ENCODE assay signal across 19 cellular contexts in genomic region chr12:39935275-39935674, GRCh38.
DNase-seq lines count a peak whose midpoint lies in the region; ATAC-seq, FAIRE-seq and TF ChIP-seq lines count a peak whose summit lies in the region.
"Had no signal": no experiment of that assay in that cellular context is flagged by ENCODE, and none has a peak within 500 bp of the region (broad histone marks: within the 10 kb centered on the region; RNA-seq: fewer than 3 reads in every experiment).

No MANE protein-coding gene starts in this region.

- POLR2A ChIA-PET in activated CD8-positive, alpha-beta T cell treated with anti-CD3 and anti-CD28 coated beads for 36 hours (lab: Charles Lee), result no interaction called here
- POLR2A ChIA-PET in activated CD8-positive, alpha-beta T cell treated with anti-CD3 and anti-CD28 coated beads, Interleukin-2, amount 10 ng/mL, durations not matched to agents 7 days and 5 days (lab: Charles Lee), result no interaction called here

- no peak overlapping the region for H2AFZ ChIP-seq in fibroblast of lung (ENCODE audit: low read length)

- H3K4me3 Mint-ChIP-seq in activated CD8-positive, alpha-beta T cell treated with anti-CD3 and anti-CD28 coated beads for 36 hours, result no peak overlapping the region
- H3K4me3 Mint-ChIP-seq in activated CD8-positive, alpha-beta T cell treated with anti-CD3 and anti-CD28 coated beads, Interleukin-2, amount 10 ng/mL, durations not matched to agents 7 days and 5 days, result no peak overlapping the region

- no peak overlapping the region for H3K9ac ChIP-seq in fibroblast of lung (ENCODE audit: insufficient read depth, low read length)

- TF ChIP-seq CTCF in activated CD8-positive, alpha-beta T cell treated with anti-CD3 and anti-CD28 coated beads for 36 hours (IDR thresholded peaks at IDR 0.05), result no peak
- no peak for TF ChIP-seq CTCF in fibroblast of lung (conservative IDR thresholded peaks at IDR 0.05 in 1 of 2, IDR thresholded peaks at IDR 0.05 in 1 of 2; ENCODE audit: low read depth in 1 of 2, low read length in 2 of 2)

- DNase-seq in activated CD8-positive, alpha-beta T cell treated with anti-CD3 and anti-CD28 coated beads for 36 hours, result no peak
- DNase-seq in activated CD8-positive, alpha-beta T cell treated with anti-CD3 and anti-CD28 coated beads, Interleukin-2, amount 10 ng/mL, durations not matched to agents 7 days and 5 days, result no peak
- DNase-seq in RCC 7860 (ENCODE audit: low spot score), result peak; percentile 6
- DNase-seq in fibroblast of lung (ENCODE audit: low read depth in 2 of 2), result peak; percentile 21 to 29
- peak; percentile 13 for DNase-seq in smooth muscle cell of the brain vasculature (ENCODE audit: low read depth, low spot score)
- DNase-seq in DMS 273 (lab: John Stamatoyannopoulos, UW; ENCODE audit: unreplicated experiment), result no peak
- no peak for DNase-seq in DMS53 (lab: John Stamatoyannopoulos, UW)
- DNase-seq: activated CD8-positive, alpha-beta memory T cell treated with anti-CD3 and anti-CD28 coated beads, Interleukin-2, amount 50 U/mL, for 48 hours; adrenal gland; dermis blood vessel endothelial cell; NCI-H1048; small intestine had no signal

- peaks cover 2% of the 10 kb centered on the region for H3K4me1 Mint-ChIP-seq in activated CD8-positive, alpha-beta T cell treated with anti-CD3 and anti-CD28 coated beads for 36 hours (ENCODE audit: low read depth)
- no peaks in the 10 kb centered on the region for H3K4me1 Mint-ChIP-seq in activated CD8-positive, alpha-beta T cell treated with anti-CD3 and anti-CD28 coated beads, Interleukin-2, amount 10 ng/mL, durations not matched to agents 7 days and 5 days (ENCODE audit: low read depth)

- H3K27me3 Mint-ChIP-seq in activated CD8-positive, alpha-beta T cell treated with anti-CD3 and anti-CD28 coated beads for 36 hours, result no peaks in the 10 kb centered on the region
- H3K27me3 Mint-ChIP-seq in activated CD8-positive, alpha-beta T cell treated with anti-CD3 and anti-CD28 coated beads, Interleukin-2, amount 10 ng/mL, durations not matched to agents 7 days and 5 days (ENCODE audit: low read depth), result no peaks in the 10 kb centered on the region

- H3K4me1 ChIP-seq in fibroblast of lung (ENCODE audit: control insufficient read depth, extremely low read depth, insufficient read depth, low read length), result no peaks in the 10 kb centered on the region

- no peaks in the 10 kb centered on the region for H3K9me3 ChIP-seq in fibroblast of lung (ENCODE audit: control insufficient read depth, insufficient read depth, low read depth, low read length)
- H3K9me3 ChIP-seq: adrenal gland, thoracic aorta had no signal

- H3K9me3 Mint-ChIP-seq in activated CD8-positive, alpha-beta T cell treated with anti-CD3 and anti-CD28 coated beads for 36 hours, result no peaks in the 10 kb centered on the region
- H3K9me3 Mint-ChIP-seq in activated CD8-positive, alpha-beta T cell treated with anti-CD3 and anti-CD28 coated beads, Interleukin-2, amount 10 ng/mL, durations not matched to agents 7 days and 5 days (ENCODE audit: insufficient read depth), result no peaks in the 10 kb centered on the region

- no peak for FAIRE-seq in RCC 7860 (lab: Jason Lieb, UNC)
- FAIRE-seq: D721Med, frontal cortex, HTR-8/SVneo, islet of Langerhans, small intestine had no signal

- ATAC-seq in activated CD8-positive, alpha-beta T cell treated with anti-CD3 and anti-CD28 coated beads for 36 hours, result peak; percentile 42
- no peak for ATAC-seq in activated CD8-positive, alpha-beta T cell treated with anti-CD3 and anti-CD28 coated beads, Interleukin-2, amount 10 ng/mL, durations not matched to agents 7 days and 5 days
- ATAC-seq in HG02973 (IDR thresholded peaks at IDR 0.05; ENCODE audit: unreplicated experiment), result no peak
- ATAC-seq: SK-N-SH treated with all-trans-retinoic acid at 6 μM for 48 hours had no signal

- H3K79me2 ChIP-seq in fibroblast of lung (ENCODE audit: control insufficient read depth, insufficient read depth, low read length), result no peaks in the 10 kb centered on the region

- CTCF ChIA-PET in activated CD8-positive, alpha-beta T cell treated with anti-CD3 and anti-CD28 coated beads for 36 hours (lab: Charles Lee), result no interaction called here
- CTCF ChIA-PET in activated CD8-positive, alpha-beta T cell treated with anti-CD3 and anti-CD28 coated beads, Interleukin-2, amount 10 ng/mL, durations not matched to agents 7 days and 5 days (lab: Charles Lee), result no interaction called here

- no peak overlapping the region for H3K27ac Mint-ChIP-seq in activated CD8-positive, alpha-beta T cell treated with anti-CD3 and anti-CD28 coated beads for 36 hours
- H3K27ac Mint-ChIP-seq in activated CD8-positive, alpha-beta T cell treated with anti-CD3 and anti-CD28 coated beads, Interleukin-2, amount 10 ng/mL, durations not matched to agents 7 days and 5 days, result no peak overlapping the region

- no peak overlapping the region for H3K27ac ChIP-seq in fibroblast of lung (ENCODE audit: insufficient read depth, low read length)
- H3K27ac ChIP-seq: thoracic aorta had no signal

- H4K20me1 ChIP-seq in fibroblast of lung (ENCODE audit: control insufficient read depth, extremely low read depth, insufficient read depth, low read length), result no peaks in the 10 kb centered on the region

- intact Hi-C loops in activated CD8-positive, alpha-beta T cell treated with anti-CD3 and anti-CD28 coated beads for 36 hours (cut with micrococcal nuclease), result no loop called here

- H3K36me3 Mint-ChIP-seq in activated CD8-positive, alpha-beta T cell treated with anti-CD3 and anti-CD28 coated beads for 36 hours (ENCODE audit: low read depth), result no peaks in the 10 kb centered on the region
- no peaks in the 10 kb centered on the region for H3K36me3 Mint-ChIP-seq in activated CD8-positive, alpha-beta T cell treated with anti-CD3 and anti-CD28 coated beads, Interleukin-2, amount 10 ng/mL, durations not matched to agents 7 days and 5 days (ENCODE audit: low read depth)

- H3K36me3 ChIP-seq in fibroblast of lung (ENCODE audit: control insufficient read depth, insufficient read depth, low read length), result no peaks in the 10 kb centered on the region
- H3K36me3 ChIP-seq: adrenal gland, thoracic aorta had no signal

- H3K27me3 ChIP-seq in fibroblast of lung (ENCODE audit: control insufficient read depth, insufficient read depth, low read length), result no peaks in the 10 kb centered on the region
- H3K27me3 ChIP-seq: adrenal gland had no signal

- no peak overlapping the region for H3K4me3 ChIP-seq in fibroblast of lung (replicated peaks in 1 of 4; ENCODE audit: control extremely low read depth in 1 of 4, insufficient read depth in 1 of 4, low read depth in 3 of 4, low read length in 4 of 4)
- H3K4me3 ChIP-seq: adrenal gland, thoracic aorta had no signal

- H3K4me2 ChIP-seq in fibroblast of lung (ENCODE audit: extremely low read depth, insufficient read depth, low read length), result no peak overlapping the region

Comparison
In these comparisons a context has a peak if more than half of its experiments do, and no peak if none do; other contexts are left out.
1. DNase-seq: peak in RCC 7860 (single experiment), fibroblast of lung (2 of 2) and smooth muscle cell of the brain vasculature (single experiment); none in activated CD8-positive, alpha-beta T cell treated with anti-CD3 and anti-CD28 coated beads for 36 hours (single experiment), activated CD8-positive, alpha-beta T cell treated with anti-CD3 and anti-CD28 coated beads, Interleukin-2, amount 10 ng/mL, durations not matched to agents 7 days and 5 days (single experiment), DMS 273 (single experiment) and DMS53 (single experiment).